In the genomic region with DNA sequence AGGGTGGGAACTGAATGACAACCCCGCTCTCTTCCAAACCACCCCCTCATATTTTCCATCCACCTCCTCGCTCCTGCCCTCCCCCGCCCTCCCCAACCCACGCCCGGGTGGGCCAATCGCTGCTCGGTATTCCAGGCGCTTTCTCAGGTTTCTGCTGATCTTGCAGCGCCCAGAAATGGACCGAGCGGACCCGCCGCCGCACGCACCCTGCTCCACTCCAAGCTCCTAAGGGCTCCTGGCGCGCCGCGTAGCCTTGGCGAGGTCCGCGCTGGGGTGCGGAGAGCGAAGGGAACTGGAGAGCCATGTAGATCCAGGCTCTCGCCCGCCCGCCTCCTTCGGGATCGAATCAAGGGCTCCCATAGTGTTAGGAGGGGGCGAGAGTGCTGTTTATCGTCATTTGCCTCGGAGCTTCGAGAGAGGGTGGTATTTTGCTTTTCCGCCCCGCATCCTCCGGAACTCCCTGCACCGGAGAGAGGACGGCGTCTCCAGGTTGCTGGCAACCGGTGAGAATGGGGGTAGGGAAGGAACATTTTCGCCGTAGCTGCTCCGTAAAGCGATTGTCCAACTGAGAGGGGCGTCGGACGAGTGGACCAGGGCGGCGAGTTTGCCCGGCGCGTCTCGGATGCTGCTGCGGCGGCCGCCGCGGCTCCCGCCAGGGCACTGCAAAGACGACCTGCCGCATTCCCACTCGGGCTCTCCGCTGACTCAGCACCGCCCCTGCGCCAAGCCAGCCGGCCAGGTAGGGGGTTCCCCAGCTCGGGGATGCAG, we compare ENCODE assay signal across 8 cellular contexts. TPM values are rescaled to one million over a fixed set of nuclear protein-coding genes. Genes with fewer than 3 reads are reported as not detected.
DNase-seq lines count a peak whose midpoint lies in the region; ATAC-seq and TF ChIP-seq lines count a peak whose summit lies in the region.

A gene (plus strand): TSS at position 172 of the 768 bp plus-strand sequence. CDS start 1,474 bp downstream, outside the sequence.

- H3K9me3 ChIP-seq in iPS-15b (ENCODE audit: control insufficient read depth, insufficient read depth, low read length) (peaks cover 6% of the 10 kb centered on the region), SJCRH30 (replicated peaks) (no peaks in the 10 kb centered on the region), Caco-2 (no peaks in the 10 kb centered on the region)

- H3K79me2 ChIP-seq in ACC112 (ENCODE audit: control insufficient read depth, insufficient read depth, low read length, unreplicated experiment): no peaks in the 10 kb centered on the region

- H3K9me3 Mint-ChIP-seq in activated naive CD8-positive, alpha-beta T cell treated with anti-CD3 and anti-CD28 coated beads for 36 hours: no peaks in the 10 kb centered on the region
- no peaks in the 10 kb centered on the region for H3K9me3 Mint-ChIP-seq in Caco-2 (ENCODE audit: unreplicated experiment)

- H3K9ac ChIP-seq in iPS-15b (ENCODE audit: low read depth, low read length): peak within 1 kb of the TSS; percentile 28

- peak within 1 kb of the TSS; percentile 84 for H3K4me3 Mint-ChIP-seq in activated naive CD8-positive, alpha-beta T cell treated with anti-CD3 and anti-CD28 coated beads for 36 hours
- no peak within 1 kb of the TSS for H3K4me3 Mint-ChIP-seq in Caco-2 (ENCODE audit: unreplicated experiment)

- H3K4me1 ChIP-seq in ACC112 (ENCODE audit: control insufficient read depth, insufficient read depth, low read length, unreplicated experiment): no peaks in the 10 kb centered on the region
- peaks cover 3% of the 10 kb centered on the region for H3K4me1 ChIP-seq in iPS-15b (ENCODE audit: control insufficient read depth, insufficient read depth, low read length)
- H3K4me1 ChIP-seq in SJCRH30: no peaks in the 10 kb centered on the region
- H3K4me1 ChIP-seq in Caco-2: no peaks in the 10 kb centered on the region

- peaks cover 2% of the 10 kb centered on the region for H3K36me3 Mint-ChIP-seq in activated naive CD8-positive, alpha-beta T cell treated with anti-CD3 and anti-CD28 coated beads for 36 hours
- H3K36me3 Mint-ChIP-seq in Caco-2 (ENCODE audit: insufficient read depth, unreplicated experiment): no peaks in the 10 kb centered on the region

- H3K27me3 Mint-ChIP-seq in activated naive CD8-positive, alpha-beta T cell treated with anti-CD3 and anti-CD28 coated beads for 36 hours: peaks cover 33% of the 10 kb centered on the region
- peaks cover 13% of the 10 kb centered on the region for H3K27me3 Mint-ChIP-seq in Caco-2 (ENCODE audit: insufficient read depth, unreplicated experiment)

- H3K36me3 ChIP-seq in ACC112 (ENCODE audit: insufficient read depth, low read length): no peaks in the 10 kb centered on the region
- H3K36me3 ChIP-seq in iPS-15b (ENCODE audit: control insufficient read depth, insufficient read depth, low read length): no peaks in the 10 kb centered on the region
- no peaks in the 10 kb centered on the region for H3K36me3 ChIP-seq in SJCRH30
- H3K36me3 ChIP-seq in Caco-2 (ENCODE audit: control insufficient read depth, insufficient read depth, low read length): no peaks in the 10 kb centered on the region

- peaks cover 13% of the 10 kb centered on the region for H3K4me1 Mint-ChIP-seq in activated naive CD8-positive, alpha-beta T cell treated with anti-CD3 and anti-CD28 coated beads for 36 hours
- no peaks in the 10 kb centered on the region for H3K4me1 Mint-ChIP-seq in Caco-2 (ENCODE audit: low read depth, unreplicated experiment)

- CTCF ChIA-PET in Caco-2 (lab: Charles Lee): interaction anchor here (0.6 kb wide), 1 partner anchor 9 kb away, joined by 4 read pairs; no protein-coding TSS in a partner anchor

- H3K4me3 ChIP-seq in ACC112 (ENCODE audit: low read depth, low read length) (peak within 1 kb of the TSS; percentile 43; the same call in 1 of the 2 replicates), iPS-15b (ENCODE audit: low read depth, low read length) (peak within 1 kb of the TSS; percentile 79), skin epidermis (peak within 1 kb of the TSS; percentile 0 to 30 (median 23)), SJCRH30 (no peak within 1 kb of the TSS), Caco-2 (ENCODE audit: low read depth, low read length) (no peak within 1 kb of the TSS)

- peak; percentile 29 for ATAC-seq in GM21381 (IDR thresholded peaks at IDR 0.05; ENCODE audit: unreplicated experiment)

- no peak within 1 kb of the TSS for H2AFZ ChIP-seq in ACC112 (ENCODE audit: low read length, unreplicated experiment)

- intact Hi-C loops in Caco-2 (cut with micrococcal nuclease; ENCODE audit: unreplicated experiment): no loop called here

- BruUV-seq in Caco-2 (replicated peaks; lab: Mats Ljungman, UMichigan): no TSS peak

- POLR2A ChIA-PET in Caco-2 (lab: Charles Lee): no interaction called here

- H3K27ac ChIP-seq in ACC112 (ENCODE audit: low read depth, low read length) (no peak within 1 kb of the TSS), skin epidermis (no peak within 1 kb of the TSS), SJCRH30 (no peak within 1 kb of the TSS)

- no peak for TF ChIP-seq CTCF in Caco-2 (IDR thresholded peaks at IDR 0.05; ENCODE audit: insufficient read depth in 1 of 2, low read depth in 1 of 2, low read length in 1 of 2, severe bottlenecking in 1 of 2, unreplicated experiment in 1 of 2)

- DNase-seq in activated naive CD8-positive, alpha-beta T cell treated with anti-CD3 and anti-CD28 coated beads for 36 hours: no peak
- DNase-seq in SJCRH30 (no peak), Caco-2 (no peak), inferior parietal cortex (ENCODE audit: extremely low spot score) (no peak)

- H3K27me3 ChIP-seq in ACC112 (ENCODE audit: insufficient read depth, low read length): peaks cover 43% of the 10 kb centered on the region
- peaks cover 88% of the 10 kb centered on the region for H3K27me3 ChIP-seq in iPS-15b (ENCODE audit: control insufficient read depth, insufficient read depth, low read length)
- H3K27me3 ChIP-seq in SJCRH30: no peaks in the 10 kb centered on the region; the same call in 1 of the 2 replicates
- no peaks in the 10 kb centered on the region; the same call in 1 of the 2 replicates for H3K27me3 ChIP-seq in Caco-2 (replicated peaks; ENCODE audit: control insufficient read depth, insufficient read depth, low read length)

- H3K27ac Mint-ChIP-seq in activated naive CD8-positive, alpha-beta T cell treated with anti-CD3 and anti-CD28 coated beads for 36 hours: no peak within 1 kb of the TSS
- no peak within 1 kb of the TSS for H3K27ac Mint-ChIP-seq in Caco-2 (ENCODE audit: unreplicated experiment)

RNA-seq across cellular contexts. Expression of the gene that starts here (rescaled TPM):
- total RNA-seq in activated naive CD8-positive, alpha-beta T cell treated with anti-CD3 and anti-CD28 coated beads for 36 hours: under 1 TPM; 0.04 TPM
- total RNA-seq in SJCRH30 (2014; rRNA removed; shearing (Covaris generic)): not detected in 2 replicates
- total RNA-seq in Caco-2 (2022): not detected in 2 replicates

Comparison
In these comparisons a context has a peak if more than half of its experiments do, and no peak if none do; other contexts are left out.
1. H3K4me3 ChIP-seq: peak in ACC112 (single experiment), iPS-15b (single experiment) and skin epidermis (7 of 7); none in SJCRH30 (single experiment) and Caco-2 (single experiment).